In genomic region chr9:135039266-135039870, GRCh38 we compare ENCODE assay signal across 20 cellular contexts. TPM values are rescaled to one million over a fixed set of nuclear protein-coding genes. Genes with fewer than 3 reads are reported as not detected.
A peak's percentile ranks its signal among the peaks of the same experiment; 100 is the strongest.
DNase-seq lines count a peak whose midpoint lies in the region; ATAC-seq and TF ChIP-seq lines count a peak whose summit lies in the region.
"Had no signal": no experiment of that assay in that cellular context is flagged by ENCODE, and none has a peak within 500 bp of the region (broad histone marks: within the 10 kb centered on the region; RNA-seq: fewer than 3 reads in every experiment).

No MANE protein-coding gene starts in this region.

- intact Hi-C loops in activated CD4-positive, alpha-beta memory T cell treated with anti-CD3 and anti-CD28 coated beads for 36 hours (cut with micrococcal nuclease): no loop called here
- intact Hi-C loops in testis (cut with DNase I; ENCODE audit: low total_unique reads): no loop called here

- no peaks in the 10 kb centered on the region for H3K9me3 ChIP-seq in osteoblast (ENCODE audit: low read depth, low read length)
- H3K9me3 ChIP-seq in testis: no peaks in the 10 kb centered on the region
- H3K9me3 ChIP-seq: BE2C had no signal

- H3K4me3 ChIP-seq in coronary artery: no peak overlapping the region
- H3K4me3 ChIP-seq in osteoblast (ENCODE audit: insufficient read depth, low read length): no peak overlapping the region
- no peak overlapping the region for H3K4me3 ChIP-seq in testis
- H3K4me3 ChIP-seq: GM12878 had no signal

- no peaks in the 10 kb centered on the region for H3K79me2 ChIP-seq in osteoblast (ENCODE audit: insufficient read depth, low read length)

- no peak overlapping the region for H3K4me2 ChIP-seq in osteoblast (ENCODE audit: insufficient read depth, low read length)

- POLR2A ChIA-PET in activated CD4-positive, alpha-beta memory T cell treated with anti-CD3 and anti-CD28 coated beads, Interleukin-2, amount 10 ng/mL, durations not matched to agents 7 days and 5 days (lab: Charles Lee): no interaction called here
- POLR2A ChIA-PET in activated CD4-positive, alpha-beta memory T cell treated with anti-CD3 and anti-CD28 coated beads for 36 hours (lab: Charles Lee): no interaction called here

- H3K36me3 Mint-ChIP-seq in activated CD4-positive, alpha-beta memory T cell treated with anti-CD3 and anti-CD28 coated beads, Interleukin-2, amount 10 ng/mL, durations not matched to agents 7 days and 5 days (ENCODE audit: low read depth): no peaks in the 10 kb centered on the region
- H3K36me3 Mint-ChIP-seq in activated CD4-positive, alpha-beta memory T cell treated with anti-CD3 and anti-CD28 coated beads for 36 hours: no peaks in the 10 kb centered on the region
- peaks cover 5% of the 10 kb centered on the region for H3K36me3 Mint-ChIP-seq in glutamatergic neuron (ENCODE audit: unreplicated experiment)
- H3K36me3 Mint-ChIP-seq: CD4-positive, alpha-beta memory T cell had no signal

- 83 to 90% methylated on average over 4 to 14 of the region's 14 CpGs for WGBS in testis, 2 donors

- CTCF ChIA-PET in activated CD4-positive, alpha-beta memory T cell treated with anti-CD3 and anti-CD28 coated beads, Interleukin-2, amount 10 ng/mL, durations not matched to agents 7 days and 5 days (lab: Charles Lee): no interaction called here
- CTCF ChIA-PET in activated CD4-positive, alpha-beta memory T cell treated with anti-CD3 and anti-CD28 coated beads for 36 hours (lab: Charles Lee): no interaction called here

- H3K27ac ChIP-seq in coronary artery: no peak overlapping the region
- no peak overlapping the region for H3K27ac ChIP-seq in osteoblast (ENCODE audit: low read depth, low read length)
- no peak overlapping the region for H3K27ac ChIP-seq in testis
- H3K27ac ChIP-seq: 22Rv1, RWPE1 had no signal

- H3K27me3 Mint-ChIP-seq in activated CD4-positive, alpha-beta memory T cell treated with anti-CD3 and anti-CD28 coated beads, Interleukin-2, amount 10 ng/mL, durations not matched to agents 7 days and 5 days: no peaks in the 10 kb centered on the region
- H3K27me3 Mint-ChIP-seq in activated CD4-positive, alpha-beta memory T cell treated with anti-CD3 and anti-CD28 coated beads for 36 hours: peaks cover 9% of the 10 kb centered on the region
- H3K27me3 Mint-ChIP-seq in glutamatergic neuron (ENCODE audit: unreplicated experiment): peaks cover 8% of the 10 kb centered on the region

- H3K36me3 ChIP-seq in osteoblast (ENCODE audit: insufficient read depth, low read length) (no peaks in the 10 kb centered on the region), testis (ENCODE audit: low read depth, missing control alignments) (no peaks in the 10 kb centered on the region)
- H3K36me3 ChIP-seq: BE2C had no signal

- no peak overlapping the region for H3K27ac Mint-ChIP-seq in activated CD4-positive, alpha-beta memory T cell treated with anti-CD3 and anti-CD28 coated beads, Interleukin-2, amount 10 ng/mL, durations not matched to agents 7 days and 5 days
- H3K27ac Mint-ChIP-seq in activated CD4-positive, alpha-beta memory T cell treated with anti-CD3 and anti-CD28 coated beads for 36 hours: no peak overlapping the region
- H3K27ac Mint-ChIP-seq in glutamatergic neuron (ENCODE audit: unreplicated experiment): no peak overlapping the region
- H3K27ac Mint-ChIP-seq: CD4-positive, alpha-beta memory T cell had no signal

- H3K4me1 ChIP-seq in osteoblast (ENCODE audit: insufficient read depth, low read length) (no peaks in the 10 kb centered on the region), testis (no peaks in the 10 kb centered on the region)
- H3K4me1 ChIP-seq: BE2C had no signal

- TF ChIP-seq CTCF in coronary artery (IDR thresholded peaks at IDR 0.05) (no peak), osteoblast (IDR thresholded peaks at IDR 0.05; ENCODE audit: extremely low read depth, low read depth, low read length) (no peak), testis (IDR thresholded peaks at IDR 0.05) (no peak), glutamatergic neuron (IDR thresholded peaks at IDR 0.05; ENCODE audit: partially characterized antibody, unreplicated experiment) (no peak)

- H3K4me3 Mint-ChIP-seq in activated CD4-positive, alpha-beta memory T cell treated with anti-CD3 and anti-CD28 coated beads, Interleukin-2, amount 10 ng/mL, durations not matched to agents 7 days and 5 days: no peak overlapping the region
- no peak overlapping the region for H3K4me3 Mint-ChIP-seq in activated CD4-positive, alpha-beta memory T cell treated with anti-CD3 and anti-CD28 coated beads for 36 hours
- H3K4me3 Mint-ChIP-seq in glutamatergic neuron (ENCODE audit: unreplicated experiment): no peak overlapping the region
- H3K4me3 Mint-ChIP-seq: CD4-positive, alpha-beta memory T cell had no signal

- H3K27me3 ChIP-seq in osteoblast (ENCODE audit: insufficient read depth, low read length) (no peaks in the 10 kb centered on the region), testis (no peaks in the 10 kb centered on the region)
- H3K27me3 ChIP-seq: BE2C had no signal

- no peak for ATAC-seq in GM19035 (IDR thresholded peaks at IDR 0.05; ENCODE audit: unreplicated experiment)
- ATAC-seq: GM12878 had no signal

- TF ChIP-seq POLR2A in testis (IDR thresholded peaks at IDR 0.05): no peak

- no peaks in the 10 kb centered on the region for H4K20me1 ChIP-seq in osteoblast (ENCODE audit: insufficient read depth, low read length)

- DNase-seq in activated CD4-positive, alpha-beta memory T cell treated with anti-CD3 and anti-CD28 coated beads, Interleukin-2, amount 10 ng/mL, durations not matched to agents 7 days and 5 days: peak; percentile 9
- DNase-seq in activated CD4-positive, alpha-beta memory T cell treated with anti-CD3 and anti-CD28 coated beads for 36 hours: no peak
- DNase-seq in coronary artery (ENCODE audit: low spot score): peak; percentile 62
- peak; percentile 38 for DNase-seq in osteoblast (ENCODE audit: insufficient read length, low spot score, missing footprints)
- DNase-seq in testis: peak; percentile 7
- no peak for DNase-seq in glutamatergic neuron
- no peak for DNase-seq in NK-92 (lab: John Stamatoyannopoulos, UW; ENCODE audit: unreplicated experiment)
- DNase-seq: BE2C; CD4-positive, alpha-beta memory T cell; DMS153; EL; KG1; NCI-H1694; NCI-H510A; NCI-H82; SIG-M5 had no signal

- H3K9me3 Mint-ChIP-seq in activated CD4-positive, alpha-beta memory T cell treated with anti-CD3 and anti-CD28 coated beads, Interleukin-2, amount 10 ng/mL, durations not matched to agents 7 days and 5 days: no peaks in the 10 kb centered on the region
- no peaks in the 10 kb centered on the region for H3K9me3 Mint-ChIP-seq in activated CD4-positive, alpha-beta memory T cell treated with anti-CD3 and anti-CD28 coated beads for 36 hours
- peaks cover 6% of the 10 kb centered on the region for H3K9me3 Mint-ChIP-seq in glutamatergic neuron (ENCODE audit: unreplicated experiment)
- H3K9me3 Mint-ChIP-seq: CD4-positive, alpha-beta memory T cell had no signal

- H2AFZ ChIP-seq in osteoblast (ENCODE audit: low read length): no peak overlapping the region

- H3K4me1 Mint-ChIP-seq in activated CD4-positive, alpha-beta memory T cell treated with anti-CD3 and anti-CD28 coated beads, Interleukin-2, amount 10 ng/mL, durations not matched to agents 7 days and 5 days: no peaks in the 10 kb centered on the region
- H3K4me1 Mint-ChIP-seq in activated CD4-positive, alpha-beta memory T cell treated with anti-CD3 and anti-CD28 coated beads for 36 hours (ENCODE audit: low read depth): no peaks in the 10 kb centered on the region
- peaks cover 3% of the 10 kb centered on the region for H3K4me1 Mint-ChIP-seq in glutamatergic neuron (ENCODE audit: low read depth, unreplicated experiment)
- H3K4me1 Mint-ChIP-seq: CD4-positive, alpha-beta memory T cell had no signal

RNA-seq across cellular contexts. Expression of gene OLFM1, which starts 48.1 kb away (rescaled TPM):
- total RNA-seq in activated CD4-positive, alpha-beta memory T cell treated with anti-CD3 and anti-CD28 coated beads, Interleukin-2, amount 10 ng/mL, durations not matched to agents 7 days and 5 days: not detected
- not detected for total RNA-seq in activated CD4-positive, alpha-beta memory T cell treated with anti-CD3 and anti-CD28 coated beads for 36 hours
- under 0.01 and 0.29 TPM in 2 replicates for total RNA-seq in osteoblast
- 10 to 100 TPM; 13.9 to 24.4 TPM for total RNA-seq in testis
- 16.0 TPM for polyA plus RNA-seq in testis (ENCODE audit: insufficient read depth, low read depth, low replicate concordance)
- total RNA-seq in glutamatergic neuron (ENCODE audit: unreplicated experiment): 387 TPM
- total RNA-seq: CD4-positive, alpha-beta memory T cell; GM12878 had no signal
- polyA plus RNA-seq: CD4-positive, alpha-beta memory T cell; GM12878 had no signal

Comparison
In these comparisons a context has a peak if more than half of its experiments do, and no peak if none do; other contexts are left out.
1. DNase-seq: peak in activated CD4-positive, alpha-beta memory T cell treated with anti-CD3 and anti-CD28 coated beads, Interleukin-2, amount 10 ng/mL, durations not matched to agents 7 days and 5 days (single experiment), coronary artery (single experiment), osteoblast (single experiment) and testis (single experiment); none in activated CD4-positive, alpha-beta memory T cell treated with anti-CD3 and anti-CD28 coated beads for 36 hours (single experiment), glutamatergic neuron (single experiment) and NK-92 (single experiment).
2. RNA of gene OLFM1, which starts 48.1 kb away (total RNA-seq): 387 TPM in glutamatergic neuron (single experiment); 13.9 to 24.4 TPM in testis, not detected in activated CD4-positive, alpha-beta memory T cell treated with anti-CD3 and anti-CD28 coated beads, Interleukin-2, amount 10 ng/mL, durations not matched to agents 7 days and 5 days, not detected in activated CD4-positive, alpha-beta memory T cell treated with anti-CD3 and anti-CD28 coated beads for 36 hours and under 0.01 to 0.29 TPM in osteoblast; every median in the first group is over 10 times any median in the second.